ENCODE assay signal across 1 cellular context in genomic region chr19:51359294-51359693, GRCh38.
TF ChIP-seq lines count a peak whose summit lies in the region.

No MANE protein-coding gene starts in this region.

TF ChIP-seq in HEK293, 187 proteins besides CTCF, POLR2A, EP300 and RAD21 (continued from another document):
- TF ChIP-seq ZNF280C (tag by site-specific recombination; IDR thresholded peaks at IDR 0.05) (no peak), ZNF488 (tag by site-specific recombination; IDR thresholded peaks at IDR 0.05) (no peak), KLF17 (tag by site-specific recombination; IDR thresholded peaks at IDR 0.05) (no peak), GFI1B (tag by site-specific recombination; IDR thresholded peaks at IDR 0.05) (no peak), ZNF354C (tag by site-specific recombination; IDR thresholded peaks at IDR 0.05; ENCODE audit: borderline replicate concordance, low read depth) (no peak), ZFP69B (tag by site-specific recombination; IDR thresholded peaks at IDR 0.05) (peak; percentile 80), ZBTB6 (tag by site-specific recombination; IDR thresholded peaks at IDR 0.05) (no peak), ZNF146 (tag by site-specific recombination; IDR thresholded peaks at IDR 0.05) (no peak), SP3 (tag by site-specific recombination; IDR thresholded peaks at IDR 0.05) (no peak), ZNF292 (tag by site-specific recombination; IDR thresholded peaks at IDR 0.05; ENCODE audit: borderline replicate concordance, low read depth) (no peak), ZNF138 (tag by site-specific recombination; IDR thresholded peaks at IDR 0.05; ENCODE audit: borderline replicate concordance) (no peak), ZNF248 (tag by site-specific recombination; IDR thresholded peaks at IDR 0.05) (no peak), ZNF704 (tag by site-specific recombination; IDR thresholded peaks at IDR 0.05) (no peak), RBAK (tag by site-specific recombination; IDR thresholded peaks at IDR 0.05) (no peak), REPIN1 (tag by site-specific recombination; IDR thresholded peaks at IDR 0.05; ENCODE audit: low read depth) (no peak), ZFP41 (tag by site-specific recombination; IDR thresholded peaks at IDR 0.05; ENCODE audit: borderline replicate concordance) (no peak), ZNF692 (tag by site-specific recombination; IDR thresholded peaks at IDR 0.05) (peak; percentile 96), ZNF175 (tag by site-specific recombination; IDR thresholded peaks at IDR 0.05) (no peak), ZNF449 (tag by site-specific recombination; IDR thresholded peaks at IDR 0.05) (0 out of 2 replicates have a peak, but pooled peaks have one; percentile 21), ZNF114 (tag by site-specific recombination; IDR thresholded peaks at IDR 0.05) (no peak), ZNF394 (tag by site-specific recombination; IDR thresholded peaks at IDR 0.05; ENCODE audit: borderline replicate concordance) (no peak), ZNF24 (tag by site-specific recombination; IDR thresholded peaks at IDR 0.05) (no peak), HIC1 (tag by site-specific recombination; IDR thresholded peaks at IDR 0.05) (no peak), ZNF335 (tag by site-specific recombination; conservative IDR thresholded peaks at IDR 0.05) (peak; percentile 38), ZNF792 (tag by site-specific recombination; IDR thresholded peaks at IDR 0.05) (no peak), ZNF580 (tag by site-specific recombination; IDR thresholded peaks at IDR 0.05) (no peak), ZNF529 (tag by site-specific recombination; IDR thresholded peaks at IDR 0.05; ENCODE audit: insufficient replicate concordance) (no peak)
